Comparison of ENCODE assay signal across 20 cellular contexts in genomic region chr6:146682919-146683318, GRCh38.
DNase-seq lines count a peak whose midpoint lies in the region; ATAC-seq, FAIRE-seq and TF ChIP-seq lines count a peak whose summit lies in the region.
"Had no signal": no experiment of that assay in that cellular context is flagged by ENCODE, and none has a peak within 500 bp of the region (broad histone marks: within the 10 kb centered on the region; RNA-seq: fewer than 3 reads in every experiment).

No MANE protein-coding gene starts in this region.

- no peaks in the 10 kb centered on the region for H3K9me3 ChIP-seq in A549
- no peaks in the 10 kb centered on the region for H3K9me3 ChIP-seq in K562 (replicated peaks; ENCODE audit: control insufficient read depth, insufficient read depth, low read depth, low read length)

- H3K4me1 ChIP-seq in A549 (no peaks in the 10 kb centered on the region), GM23338 (ENCODE audit: insufficient read depth) (no peaks in the 10 kb centered on the region), K562 (replicated peaks in 1 of 2; ENCODE audit: control insufficient read depth in 2 of 2, insufficient read depth in 2 of 2, low read length in 2 of 2) (no peaks in the 10 kb centered on the region)

- H3K4me3 ChIP-seq in A549 (no peak overlapping the region), GM23338 (no peak overlapping the region), K562 (no peak overlapping the region)

- no peaks in the 10 kb centered on the region for H3K27me3 Mint-ChIP-seq in GM23338 (ENCODE audit: insufficient read depth, low read depth, poor library complexity)
- peaks cover 7% of the 10 kb centered on the region; the same call in 1 of the 2 replicates for H3K27me3 Mint-ChIP-seq in HFFc6 (ENCODE audit: insufficient read depth)
- H3K27me3 Mint-ChIP-seq: CD4-positive, alpha-beta memory T cell had no signal

- TF ChIP-seq POLR2A in A549 (IDR thresholded peaks at IDR 0.05; ENCODE audit: low read length), result no peak
- no peak for TF ChIP-seq POLR2A in K562 (conservative IDR thresholded peaks at IDR 0.05)

- intact Hi-C loops in K562 (cut with micrococcal nuclease), result no loop called here

- no peak overlapping the region for H3K9ac ChIP-seq in K562 (ENCODE audit: insufficient read depth in 1 of 2, low read depth in 2 of 2, low read length in 2 of 2)

- BruUV-seq in K562 (replicated peaks; lab: Mats Ljungman, UMichigan), result no TSS peak

- POLR2A ChIA-PET in A549 (lab: Yijun Ruan, JAX) (no interaction called here), K562 (lab: Yijun Ruan, JAX) (no interaction called here)

- no peak for TF ChIP-seq EP300 in A549 (IDR thresholded peaks at IDR 0.05)
- no peak for TF ChIP-seq EP300 in K562 (IDR thresholded peaks at IDR 0.05; ENCODE audit: low read length)

- FAIRE-seq in A549 (lab: Jason Lieb, UNC) (no peak), K562 (lab: Jason Lieb, UNC) (no peak)
- FAIRE-seq: A204.1, GM12891, GM18507 had no signal

- in situ Hi-C loops in K562 (cut with MboI), result no loop called here

- H3F3A ChIP-seq in GM23338 (replicated peaks; ENCODE audit: low read depth), result no peaks in the 10 kb centered on the region

- no peak for DNase-seq in A549 (ENCODE audit: low read depth in 1 of 2, low spot score in 1 of 2)
- no peak for DNase-seq in GM23338 (ENCODE audit: low spot score)
- no peak for DNase-seq in K562 (ENCODE audit: extremely low read depth in 1 of 4, low spot score in 3 of 4)
- no peak for DNase-seq in iPS-NIHi7 (ENCODE audit: extremely low spot score)
- DNase-seq in 8988T, result no peak
- no peak for DNase-seq in HFFc6
- DNase-seq: ACHN; C1 segment of cervical spinal cord; Calu3; CD4-positive, alpha-beta memory T cell; COR-L47; DMS53; DMS79 treated with DMSO at 0.1 percent for 48 hours; GF-D8; GOT3; H7 had no signal

- ATAC-seq in A549, result no peak
- no peak for ATAC-seq in GM23338
- ATAC-seq in K562, result no peak
- ATAC-seq: HCT116 had no signal

- H3K27me3 ChIP-seq in GM23338 (ENCODE audit: insufficient read depth) (no peaks in the 10 kb centered on the region), K562 (ENCODE audit: control insufficient read depth in 2 of 2, insufficient read depth in 2 of 2, low read length in 2 of 2) (peaks cover 0 to 3% of the 10 kb centered on the region in 2 experiments; a peak in 2 of 5 replicates)

- no peak for TF ChIP-seq RAD21 in A549 (conservative IDR thresholded peaks at IDR 0.05 in 1 of 2, IDR thresholded peaks at IDR 0.05 in 1 of 2)
- TF ChIP-seq RAD21 in K562 (CRISPR knock-in tag; conservative IDR thresholded peaks at IDR 0.05 in 1 of 2, IDR thresholded peaks at IDR 0.05 in 1 of 2), result no peak

- H3K79me2 ChIP-seq in GM23338 (replicated peaks; ENCODE audit: insufficient read depth) (no peaks in the 10 kb centered on the region), K562 (ENCODE audit: control insufficient read depth, insufficient read depth, low read length) (no peaks in the 10 kb centered on the region)

- H3K27ac Mint-ChIP-seq in GM23338 (peak overlapping the region; percentile 66), HFFc6 (no peak overlapping the region)
- H3K27ac Mint-ChIP-seq: CD4-positive, alpha-beta memory T cell had no signal

- H3K4me1 Mint-ChIP-seq in GM23338 (no peaks in the 10 kb centered on the region), HFFc6 (ENCODE audit: low read depth) (no peaks in the 10 kb centered on the region)
- H3K4me1 Mint-ChIP-seq: CD4-positive, alpha-beta memory T cell had no signal

- no peak overlapping the region for H3K4me2 ChIP-seq in A549
- H3K4me2 ChIP-seq in GM23338, result no peak overlapping the region
- H3K4me2 ChIP-seq in K562 (ENCODE audit: insufficient read depth, low read length), result no peak overlapping the region

- H4K20me1 ChIP-seq in GM23338 (replicated peaks; ENCODE audit: insufficient read depth) (no peaks in the 10 kb centered on the region), K562 (replicated peaks; ENCODE audit: control insufficient read depth, insufficient read depth, low read length) (no peaks in the 10 kb centered on the region)

- no peaks in the 10 kb centered on the region for H3K9me2 ChIP-seq in GM23338 (ENCODE audit: insufficient read depth)

- H3K9me1 ChIP-seq in K562 (ENCODE audit: control insufficient read depth, insufficient read depth, low read length), result no peaks in the 10 kb centered on the region

- H3K27ac ChIP-seq in A549, result no peak overlapping the region
- no peak overlapping the region for H3K27ac ChIP-seq in GM23338 (ENCODE audit: low read depth)
- no peak overlapping the region for H3K27ac ChIP-seq in K562 (ENCODE audit: extremely low read depth, low read depth, low read length)

- CTCF ChIA-PET in A549 (lab: Yijun Ruan, JAX) (no interaction called here), K562 (lab: Yijun Ruan, JAX; ENCODE audit: low intra/inter-chr PET ratio) (no interaction called here)

- H3K36me3 Mint-ChIP-seq in GM23338 (ENCODE audit: low read depth) (no peaks in the 10 kb centered on the region), HFFc6 (ENCODE audit: low read depth) (no peaks in the 10 kb centered on the region)
- H3K36me3 Mint-ChIP-seq: CD4-positive, alpha-beta memory T cell had no signal

- H2AFZ ChIP-seq in GM23338 (peak overlapping the region; percentile 20; the same call in 1 of the 2 replicates), K562 (ENCODE audit: low read depth, low read length) (no peak overlapping the region)

- H3K4me3 Mint-ChIP-seq in GM23338 (no peak overlapping the region), HFFc6 (no peak overlapping the region)
- H3K4me3 Mint-ChIP-seq: CD4-positive, alpha-beta memory T cell had no signal

- H3K9me3 Mint-ChIP-seq in GM23338, result no peaks in the 10 kb centered on the region
- H3K9me3 Mint-ChIP-seq in HFFc6, result no peaks in the 10 kb centered on the region
- H3K9me3 Mint-ChIP-seq: CD4-positive, alpha-beta memory T cell had no signal

- WGBS in A549 (ENCODE audit: missing lambda C conversion rate), result 64% methylated on average over 1 of the region's 1 CpG
- 0% methylated on average over 1 of the region's 1 CpG for WGBS in K562 (ENCODE audit: insufficient coverage, low coverage, missing lambda C conversion rate)

- TF ChIP-seq CTCF in A549 (IDR thresholded peaks at IDR 0.05) (no peak), GM23338 (conservative IDR thresholded peaks at IDR 0.05; ENCODE audit: low read depth in 2 of 2) (no peak), K562 (IDR thresholded peaks at IDR 0.05 in 2 of 3, conservative IDR thresholded peaks at IDR 0.05 in 1 of 3; ENCODE audit: insufficient read depth in 2 of 3, low read depth in 1 of 3, low read length in 3 of 3) (no peak), HFFc6 (IDR thresholded peaks at IDR 0.05) (no peak)

- H3K36me3 ChIP-seq in GM23338 (ENCODE audit: insufficient read depth), result no peaks in the 10 kb centered on the region
- no peaks in the 10 kb centered on the region for H3K36me3 ChIP-seq in K562 (ENCODE audit: control insufficient read depth, insufficient read depth, low read length)

TF ChIP-seq in A549, 52 proteins besides CTCF, POLR2A, EP300 and RAD21 (continues in another document):
- TF ChIP-seq TP53 (CRISPR knock-in tag; IDR thresholded peaks at IDR 0.05) (no peak), NFE2L2 (conservative IDR thresholded peaks at IDR 0.05; ENCODE audit: low read length) (peak; percentile 49; the same call in 1 of the 2 replicates)
- TF ChIP-seq, protein P1, sequence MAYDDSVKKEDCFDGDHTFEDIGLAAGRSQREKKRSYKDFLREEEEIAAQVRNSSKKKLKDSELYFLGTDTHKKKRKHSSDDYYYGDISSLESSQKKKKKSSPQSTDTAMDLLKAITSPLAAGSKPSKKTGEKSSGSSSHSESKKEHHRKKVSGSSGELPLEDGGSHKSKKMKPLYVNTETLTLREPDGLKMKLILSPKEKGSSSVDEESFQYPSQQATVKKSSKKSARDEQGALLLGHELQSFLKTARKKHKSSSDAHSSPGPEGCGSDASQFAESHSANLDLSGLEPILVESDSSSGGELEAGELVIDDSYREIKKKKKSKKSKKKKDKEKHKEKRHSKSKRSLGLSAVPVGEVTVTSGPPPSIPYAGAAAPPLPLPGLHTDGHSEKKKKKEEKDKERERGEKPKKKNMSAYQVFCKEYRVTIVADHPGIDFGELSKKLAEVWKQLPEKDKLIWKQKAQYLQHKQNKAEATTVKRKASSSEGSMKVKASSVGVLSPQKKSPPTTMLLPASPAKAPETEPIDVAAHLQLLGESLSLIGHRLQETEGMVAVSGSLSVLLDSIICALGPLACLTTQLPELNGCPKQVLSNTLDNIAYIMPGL (CRISPR knock-in tag; IDR thresholded peaks at IDR 0.05; ENCODE audit: borderline replicate concordance), result no peak

TF ChIP-seq in GM23338, 12 proteins besides CTCF, POLR2A, EP300 and RAD21 (continues in another document):
- TF ChIP-seq EZH2 (IDR thresholded peaks at IDR 0.05; ENCODE audit: low read depth, unreplicated experiment), result no peak
- no peak for TF ChIP-seq STAT1 (IDR thresholded peaks at IDR 0.05; ENCODE audit: unreplicated experiment)

TF ChIP-seq in K562, 482 proteins besides CTCF, POLR2A, EP300 and RAD21:
- TF ChIP-seq MAFK (IDR thresholded peaks at IDR 0.05; ENCODE audit: low read length) (peak; percentile 36; the same call in 1 of the 2 replicates), U2AF1 (optimal IDR thresholded peaks at IDR 0.05; ENCODE audit: low read depth, low read length) (no peak), NFE2 (IDR thresholded peaks at IDR 0.05; ENCODE audit: low read depth) (peak; percentile 76), C11orf30 (IDR thresholded peaks at IDR 0.05; ENCODE audit: low read depth) (peak; percentile 55; the same call in 1 of the 2 replicates), HIVEP1 (CRISPR knock-in tag; IDR thresholded peaks at IDR 0.05) (no peak), TAF1 (IDR thresholded peaks at IDR 0.05; ENCODE audit: control insufficient read depth, extremely low read depth, insufficient read depth, low read length, severe bottlenecking) (no peak), MAFG (tag; conservative IDR thresholded peaks at IDR 0.05) (peak; percentile 66), ZNF316 (IDR thresholded peaks at IDR 0.05) (peak; percentile 70), MAFF (IDR thresholded peaks at IDR 0.05; ENCODE audit: low read length) (peak; percentile 41; the same call in 1 of the 2 replicates), SLC30A9 (CRISPR knock-in tag; IDR thresholded peaks at IDR 0.05) (no peak), NFE2L1 (tag; IDR thresholded peaks at IDR 0.05; ENCODE audit: borderline replicate concordance, low read depth) (peak; percentile 45; the same call in 1 of the 2 replicates)

Comparison
In these comparisons a context has a peak if more than half of its experiments do, and no peak if none do; other contexts are left out.
1. Of the 35 proteins assayed by ChIP-seq in both K562 and A549: peak only in K562: MAFK; only in A549: none; in both: none; in neither: 34.